Comparison of ENCODE assay signal across 19 cellular contexts in genomic region chr10:33120700-33121099, GRCh38.
DNase-seq lines count a peak whose midpoint lies in the region; ATAC-seq and TF ChIP-seq lines count a peak whose summit lies in the region.
"Had no signal": no experiment of that assay in that cellular context is flagged by ENCODE, and none has a peak within 500 bp of the region (broad histone marks: within the 10 kb centered on the region; RNA-seq: fewer than 3 reads in every experiment).

No MANE protein-coding gene starts in this region.

- no peaks in the 10 kb centered on the region for H3K27me3 ChIP-seq in HAP-1 (ENCODE audit: low read depth)
- H3K27me3 ChIP-seq: brain microvascular endothelial cell, upper lobe of left lung had no signal

- in situ Hi-C loops in HAP-1 (cut with MboI; ENCODE audit: low sequenced_read_pairs), result no loop called here

- no peaks in the 10 kb centered on the region for H3K4me1 ChIP-seq in HAP-1

- POLR2A ChIA-PET in activated CD4-positive, alpha-beta T cell treated with anti-CD3 and anti-CD28 coated beads for 36 hours (lab: Charles Lee), result interaction anchor here (0.6 to 1.3 kb wide), 6 partner anchors 14 to 972 kb away, joined by 3 to 10 read pairs (median 6); no protein-coding TSS in a partner anchor

- H3K36me3 Mint-ChIP-seq in activated CD4-positive, alpha-beta T cell treated with anti-CD3 and anti-CD28 coated beads for 36 hours (ENCODE audit: low read depth), result peaks cover 2% of the 10 kb centered on the region
- H3K36me3 Mint-ChIP-seq in T-helper 2 cell treated with Interferon-gamma antibody and Interleukin-4, amounts not matched to agents 5 μg/mL and 100 μg/mL, for 36 hours (ENCODE audit: low read depth), result peaks cover 12% of the 10 kb centered on the region
- no peaks in the 10 kb centered on the region for H3K36me3 Mint-ChIP-seq in natural killer cell

- no peaks in the 10 kb centered on the region for H3K9me3 ChIP-seq in HAP-1
- H3K9me3 ChIP-seq: mucosa of descending colon, upper lobe of left lung had no signal

- H3K27me3 Mint-ChIP-seq in activated CD4-positive, alpha-beta T cell treated with anti-CD3 and anti-CD28 coated beads for 36 hours, result peaks cover 6% of the 10 kb centered on the region
- no peaks in the 10 kb centered on the region for H3K27me3 Mint-ChIP-seq in T-helper 2 cell treated with Interferon-gamma antibody and Interleukin-4, amounts not matched to agents 5 μg/mL and 100 μg/mL, for 36 hours (ENCODE audit: low read depth)
- no peaks in the 10 kb centered on the region for H3K27me3 Mint-ChIP-seq in natural killer cell (ENCODE audit: low read depth in 2 of 2)

- no peak overlapping the region for H3K4me3 ChIP-seq in HAP-1
- H3K4me3 ChIP-seq: mucosa of descending colon, upper lobe of left lung had no signal

- peaks cover 3% of the 10 kb centered on the region for H3K9me3 Mint-ChIP-seq in activated CD4-positive, alpha-beta T cell treated with anti-CD3 and anti-CD28 coated beads for 36 hours (ENCODE audit: low read depth)
- peaks cover 5% of the 10 kb centered on the region for H3K9me3 Mint-ChIP-seq in T-helper 2 cell treated with Interferon-gamma antibody and Interleukin-4, amounts not matched to agents 5 μg/mL and 100 μg/mL, for 36 hours
- H3K9me3 Mint-ChIP-seq in natural killer cell, result no peaks in the 10 kb centered on the region

- peak overlapping the region; percentile 35 for H3K27ac Mint-ChIP-seq in activated CD4-positive, alpha-beta T cell treated with anti-CD3 and anti-CD28 coated beads for 36 hours
- peak overlapping the region; percentile 39 for H3K27ac Mint-ChIP-seq in T-helper 2 cell treated with Interferon-gamma antibody and Interleukin-4, amounts not matched to agents 5 μg/mL and 100 μg/mL, for 36 hours
- peak overlapping the region; percentile 74 to 93 for H3K27ac Mint-ChIP-seq in natural killer cell

- intact Hi-C loops in activated CD4-positive, alpha-beta T cell treated with anti-CD3 and anti-CD28 coated beads for 36 hours (cut with DNase I, micrococcal nuclease), result loop anchor here (1.0 to 2.0 kb wide), 7 partner anchors 14 to 876 kb away; no protein-coding TSS in a partner anchor
- intact Hi-C loops in natural killer cell (cut with micrococcal nuclease) (no loop called here), cardiac septum (cut with DNase I) (loop anchor here (10.0 kb wide), 1 partner anchor 106 kb away; no protein-coding TSS in a partner anchor)

- H3K4me3 Mint-ChIP-seq in activated CD4-positive, alpha-beta T cell treated with anti-CD3 and anti-CD28 coated beads for 36 hours, result no peak overlapping the region
- H3K4me3 Mint-ChIP-seq in T-helper 2 cell treated with Interferon-gamma antibody and Interleukin-4, amounts not matched to agents 5 μg/mL and 100 μg/mL, for 36 hours, result no peak overlapping the region
- no peak overlapping the region for H3K4me3 Mint-ChIP-seq in natural killer cell

- DNase-seq in activated CD4-positive, alpha-beta T cell treated with anti-CD3 and anti-CD28 coated beads for 36 hours, result no peak
- no peak for DNase-seq in activated CD4-positive, alpha-beta T cell treated with anti-CD3 and anti-CD28 coated beads for 1 hour
- DNase-seq in T-helper 2 cell treated with Interferon-gamma antibody and Interleukin-4, amounts not matched to agents 5 μg/mL and 100 μg/mL, for 36 hours (ENCODE audit: low spot score), result no peak
- no peak for DNase-seq in natural killer cell
- no peak for DNase-seq in cardiac septum (ENCODE audit: low spot score)
- DNase-seq in NCI-H2029 (lab: John Stamatoyannopoulos, UW), result no peak
- no peak for DNase-seq in HAP-1 (ENCODE audit: low spot score in 2 of 2)
- DNase-seq: 8988T; activated gamma-delta T cell treated with Interleukin-2 at 50 U/mL for 16 hours; brain microvascular endothelial cell; Karpas-422; mucosa of descending colon; NCI-H1417 treated with DMSO at 0.1 percent for 48 hours; NCI-H345; SHP77 treated with DMSO at 0.1 percent for 48 hours; stimulated activated CD4-positive, alpha-beta T cell treated with anti-CD3 and anti-CD28 coated beads, Interleukin-4, amount 100 ng/mL, for 24 hours; T-helper 9 cell; upper lobe of left lung had no signal

- TF ChIP-seq CTCF in natural killer cell (IDR thresholded peaks at IDR 0.05), result no peak

- ATAC-seq in activated CD4-positive, alpha-beta T cell treated with anti-CD3 and anti-CD28 coated beads for 36 hours, result peak; percentile 91
- peak; percentile 91 for ATAC-seq in HG02610 (IDR thresholded peaks at IDR 0.05; ENCODE audit: unreplicated experiment)
- ATAC-seq in natural killer cell, result peak in 1 of 3 donors; percentile 20
- ATAC-seq: mucosa of descending colon had no signal

- peaks cover 82% of the 10 kb centered on the region for H3K4me1 Mint-ChIP-seq in activated CD4-positive, alpha-beta T cell treated with anti-CD3 and anti-CD28 coated beads for 36 hours
- peaks cover 54% of the 10 kb centered on the region for H3K4me1 Mint-ChIP-seq in T-helper 2 cell treated with Interferon-gamma antibody and Interleukin-4, amounts not matched to agents 5 μg/mL and 100 μg/mL, for 36 hours (ENCODE audit: low read depth)
- peaks cover 66% of the 10 kb centered on the region in 2 donors for H3K4me1 Mint-ChIP-seq in natural killer cell

- CTCF ChIA-PET in activated CD4-positive, alpha-beta T cell treated with anti-CD3 and anti-CD28 coated beads for 36 hours (lab: Charles Lee), result interaction anchor here (1.1 to 3.1 kb wide), 6 partner anchors 11 to 35 kb away, joined by 3 to 16 read pairs (median 4); no protein-coding TSS in a partner anchor

- H3K36me3 ChIP-seq in HAP-1 (replicated peaks), result no peaks in the 10 kb centered on the region
- H3K36me3 ChIP-seq: brain microvascular endothelial cell, upper lobe of left lung had no signal
